ENCODE assay signal across 18 cellular contexts in the genomic region with DNA sequence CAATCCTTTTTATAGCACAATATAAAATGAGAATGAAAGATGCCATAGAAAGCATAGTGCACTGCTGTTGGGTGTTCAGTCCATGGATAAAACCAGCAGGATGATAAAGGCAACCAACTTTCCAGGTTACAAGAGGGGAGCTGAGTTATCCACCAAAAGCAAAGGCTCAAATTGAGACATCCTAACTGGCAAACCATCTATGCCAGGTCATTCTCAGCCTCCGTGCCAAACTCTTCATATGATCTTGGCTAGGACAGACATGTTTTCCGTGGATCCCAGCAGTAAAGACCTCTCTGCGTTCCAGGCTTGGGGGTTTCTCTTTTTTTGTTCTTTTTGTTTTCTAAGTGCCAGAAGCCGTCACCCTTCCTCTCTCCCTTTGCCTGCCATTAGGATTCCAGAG. TPM values are rescaled to one million over a fixed set of nuclear protein-coding genes. Genes with fewer than 3 reads are reported as not detected.
DNase-seq lines count a peak whose midpoint lies in the region; ATAC-seq and TF ChIP-seq lines count a peak whose summit lies in the region.
"Had no signal": no experiment of that assay in that cellular context is flagged by ENCODE, and none has a peak within 500 bp of the region (broad histone marks: within the 10 kb centered on the region; RNA-seq: fewer than 3 reads in every experiment).

No MANE protein-coding gene starts in this region.

- no peaks in the 10 kb centered on the region for H3K27me3 Mint-ChIP-seq in brain
- H3K27me3 Mint-ChIP-seq: CD8-positive, alpha-beta memory T cell had no signal

- TF ChIP-seq POLR2A in breast epithelium (IDR thresholded peaks at IDR 0.05): no peak

- H3K79me2 ChIP-seq in mammary epithelial cell (ENCODE audit: insufficient read depth, low read length): no peaks in the 10 kb centered on the region

- intact Hi-C loops in mammary epithelial cell (cut with micrococcal nuclease) (no loop called here), breast epithelium (cut with DNase I; ENCODE audit: low total_unique reads) (no loop called here)

- H3K9me3 ChIP-seq in mammary epithelial cell (replicated peaks; ENCODE audit: insufficient read depth, low read length) (no peaks in the 10 kb centered on the region), breast epithelium (no peaks in the 10 kb centered on the region)
- H3K9me3 ChIP-seq: HAP-1 had no signal

- CTCF ChIA-PET in mammary epithelial cell (lab: Charles Lee; ENCODE audit: low non-redundant PET): no interaction called here

- no peak overlapping the region for H3K9ac ChIP-seq in mammary epithelial cell (ENCODE audit: insufficient read depth, low read length)

- H3K4me1 Mint-ChIP-seq in brain: peaks cover 6% of the 10 kb centered on the region
- H3K4me1 Mint-ChIP-seq: CD14-positive monocyte had no signal

- no peak for TF ChIP-seq CTCF in mammary epithelial cell (conservative IDR thresholded peaks at IDR 0.05 in 1 of 2, IDR thresholded peaks at IDR 0.05 in 1 of 2; ENCODE audit: extremely low read depth in 1 of 2, insufficient read depth in 1 of 2, low read depth in 1 of 2, low read length in 2 of 2)
- TF ChIP-seq CTCF in breast epithelium (IDR thresholded peaks at IDR 0.05): no peak
- TF ChIP-seq CTCF in brain (conservative IDR thresholded peaks at IDR 0.05): no peak
- TF ChIP-seq CTCF in GM13976 (IDR thresholded peaks at IDR 0.05; ENCODE audit: borderline replicate concordance, control extremely low read depth, extremely low read depth, insufficient read depth, missing control alignments): no peak
- no peak for TF ChIP-seq CTCF in GM10266 (IDR thresholded peaks at IDR 0.05; ENCODE audit: control insufficient read depth, insufficient read depth, low read depth, missing control alignments)

- DNase-seq in mammary epithelial cell (no peak), breast epithelium (ENCODE audit: low spot score in 2 of 2) (no peak), GM13976 (ENCODE audit: low spot score) (no peak), DMS 273 (lab: John Stamatoyannopoulos, UW; ENCODE audit: unreplicated experiment) (no peak), GM10266 (ENCODE audit: extremely low spot score) (no peak)
- DNase-seq: CD8-positive, alpha-beta memory T cell; DMS 273 treated with DMSO at 0.1 percent for 48 hours had no signal

- H3K27ac Mint-ChIP-seq in brain: peak overlapping the region in 3 of 5 experiments; percentile 1 to 32 (median 20)

- no peak for ATAC-seq in GM18868 (IDR thresholded peaks at IDR 0.05; ENCODE audit: unreplicated experiment)
- ATAC-seq: HepG2 had no signal

- no peak overlapping the region for H2AFZ ChIP-seq in mammary epithelial cell (ENCODE audit: low read depth, low read length)

- TSS peak; percentile 37 for BruUV-seq in mammary epithelial cell (replicated peaks; lab: Mats Ljungman, UMichigan)

- H3K36me3 Mint-ChIP-seq in brain: peaks cover 41% of the 10 kb centered on the region

- H3K27ac ChIP-seq in mammary epithelial cell (ENCODE audit: insufficient read depth, low read depth, low read length) (no peak overlapping the region), breast epithelium (no peak overlapping the region), layer of hippocampus (ENCODE audit: low read depth, low read length) (peak overlapping the region; percentile 32)
- H3K27ac ChIP-seq: 22Rv1 had no signal

- H3K36me3 ChIP-seq in mammary epithelial cell (ENCODE audit: insufficient read depth, low read length) (peaks cover 9% of the 10 kb centered on the region), breast epithelium (peaks cover 5% of the 10 kb centered on the region)

- H3K4me1 ChIP-seq in mammary epithelial cell (ENCODE audit: insufficient read depth, low read length) (no peaks in the 10 kb centered on the region), breast epithelium (no peaks in the 10 kb centered on the region)
- H3K4me1 ChIP-seq: HAP-1 had no signal

- H3K4me3 ChIP-seq in mammary epithelial cell (replicated peaks in 1 of 3; ENCODE audit: insufficient read depth in 1 of 3, low read depth in 2 of 3, low read length in 3 of 3) (no peak overlapping the region), breast epithelium (no peak overlapping the region)
- H3K4me3 ChIP-seq: HAP-1 had no signal

- H3K27me3 ChIP-seq in mammary epithelial cell (ENCODE audit: insufficient read depth, low read length) (no peaks in the 10 kb centered on the region), breast epithelium (no peaks in the 10 kb centered on the region), layer of hippocampus (ENCODE audit: control insufficient read depth, insufficient read depth, low read length) (no peaks in the 10 kb centered on the region)

- H3K9me3 Mint-ChIP-seq in brain: no peaks in the 10 kb centered on the region
- H3K9me3 Mint-ChIP-seq: CD8-positive, alpha-beta memory T cell had no signal

- no peak overlapping the region for H3K4me3 Mint-ChIP-seq in brain
- H3K4me3 Mint-ChIP-seq: CD14-positive monocyte; CD8-positive, alpha-beta memory T cell had no signal

- 70% methylated on average over 4 of the region's 4 CpGs for WGBS in mammary epithelial cell (ENCODE audit: low coverage, missing lambda C conversion rate)

- no peak overlapping the region for H3K4me2 ChIP-seq in mammary epithelial cell (ENCODE audit: insufficient read depth, low read depth, low read length)

- in situ Hi-C loops in mammary epithelial cell (cut with MboI; ENCODE audit: low sequenced_read_pairs in 2 of 2) (no loop called here), GM13976 (cut with MboI; ENCODE audit: low sequenced_read_pairs, unreplicated experiment) (no loop called here)

- dilution Hi-C loops in mammary epithelial cell (cut with HindIII; ENCODE audit: low sequenced_read_pairs): no loop called here

- H4K20me1 ChIP-seq in mammary epithelial cell (ENCODE audit: insufficient read depth, low read length): no peaks in the 10 kb centered on the region

RNA-seq across cellular contexts. Expression of a gene that starts 7.3 kb away (rescaled TPM):
- total RNA-seq in mammary epithelial cell: not detected
- 0.06 TPM for polyA plus RNA-seq in mammary epithelial cell
- not detected for polyA minus RNA-seq in mammary epithelial cell
- 1 to 10 TPM in 1 of 3 donors, under 1 TPM in 2; 0.33 to 1.5 (median 0.48) TPM for total RNA-seq in breast epithelium
- not detected for polyA plus RNA-seq in brain (ENCODE audit: insufficient read depth, low read depth, low replicate concordance)
- total RNA-seq: H1 had no signal
- polyA plus RNA-seq: BJ; CD14-positive monocyte; CD8-positive, alpha-beta memory T cell had no signal

RNA-seq across cellular contexts. Expression of a gene that starts 15.0 kb away (rescaled TPM):
- total RNA-seq in mammary epithelial cell (not detected), breast epithelium (not detected)
- polyA plus RNA-seq in mammary epithelial cell (not detected), brain (ENCODE audit: insufficient read depth, low read depth, low replicate concordance) (not detected)
- not detected for polyA minus RNA-seq in mammary epithelial cell
- total RNA-seq: A673; CD8-positive, alpha-beta memory T cell; Daoy; H1 had no signal
- polyA plus RNA-seq: BJ; CD14-positive monocyte; CD8-positive, alpha-beta memory T cell; H1 had no signal

RNA-seq across cellular contexts. Expression of a gene that starts 21.6 kb away (rescaled TPM):
- total RNA-seq in mammary epithelial cell (not detected), breast epithelium (under 1 TPM in 1 of 3 donors, not detected in 2; 0.33 TPM)
- polyA plus RNA-seq in mammary epithelial cell (not detected), brain (ENCODE audit: insufficient read depth, low read depth, low replicate concordance) (not detected)
- polyA minus RNA-seq in mammary epithelial cell: not detected
- total RNA-seq: A673; CD8-positive, alpha-beta memory T cell; Daoy; H1 had no signal
- polyA plus RNA-seq: BJ; CD14-positive monocyte; CD8-positive, alpha-beta memory T cell; H1 had no signal

RNA-seq across cellular contexts. Expression of a gene that starts 53.0 kb away (rescaled TPM):
- total RNA-seq in mammary epithelial cell (not detected), breast epithelium (not detected)
- polyA plus RNA-seq in mammary epithelial cell (not detected), brain (ENCODE audit: insufficient read depth, low read depth, low replicate concordance) (not detected)
- polyA minus RNA-seq in mammary epithelial cell: not detected
- total RNA-seq: A673; CD8-positive, alpha-beta memory T cell; Daoy had no signal
- polyA plus RNA-seq: BJ; CD14-positive monocyte; CD8-positive, alpha-beta memory T cell had no signal

RNA-seq across cellular contexts. Expression of a gene that starts 56.9 kb away (rescaled TPM):
- 10 to 100 TPM; 35.7 to 67.9 TPM for total RNA-seq in mammary epithelial cell
- 57.6 TPM for polyA plus RNA-seq in mammary epithelial cell
- polyA minus RNA-seq in mammary epithelial cell: 43.6 TPM
- 10 to 100 TPM; 29.4 to 38.7 (median 34.7) TPM for total RNA-seq in breast epithelium
- 48.0 TPM for polyA plus RNA-seq in brain (ENCODE audit: insufficient read depth, low read depth, low replicate concordance)
